In the genomic region with DNA sequence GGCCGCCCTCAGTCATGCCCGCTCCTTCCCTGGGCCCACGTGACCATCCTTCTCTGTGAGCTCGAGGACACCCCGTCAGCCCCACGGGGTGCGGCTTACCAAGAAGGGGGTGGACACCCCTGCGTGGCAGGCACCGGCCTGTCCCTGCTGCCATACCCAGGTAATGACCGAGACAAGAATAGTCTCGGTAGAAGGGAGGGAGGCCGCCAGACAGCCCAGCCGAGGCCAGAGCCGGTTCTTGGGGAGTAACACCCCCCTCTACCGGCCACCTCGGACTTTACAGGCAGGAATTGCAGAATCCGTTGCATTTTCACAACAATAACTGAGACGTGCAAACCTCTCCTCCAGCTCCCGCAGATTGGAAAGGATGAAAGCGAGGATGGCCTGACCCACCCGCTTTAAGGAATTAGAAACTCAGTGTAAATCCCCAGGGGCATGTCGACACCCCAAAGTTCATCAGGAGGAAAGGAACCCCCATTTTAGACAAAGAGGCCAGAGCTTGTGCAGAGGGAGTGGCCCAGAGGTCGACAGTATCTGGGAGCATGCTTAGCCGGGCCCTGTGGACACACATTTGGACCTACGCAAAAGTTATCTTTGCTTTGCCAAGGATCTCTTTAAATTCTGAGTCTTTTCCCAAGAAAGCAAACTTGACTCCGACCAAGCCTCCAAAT, we compare ENCODE assay signal across 8 cellular contexts.
A peak's percentile ranks its signal among the peaks of the same experiment; 100 is the strongest.
DNase-seq lines count a peak whose midpoint lies in the region; ATAC-seq lines count a peak whose summit lies in the region.

No MANE protein-coding gene starts in this region.

- DNase-seq in COLO668 (lab: John Stamatoyannopoulos, UW; ENCODE audit: unreplicated experiment) (peak; percentile 63), SK-N-DZ (ENCODE audit: low spot score) (peak; percentile 15), astrocyte of the hippocampus (ENCODE audit: low read depth, low spot score) (peak; percentile 78), inferior parietal cortex (ENCODE audit: extremely low spot score) (peak; percentile 26)
- DNase-seq in stimulated activated CD4-positive, alpha-beta T cell treated with anti-CD3 and anti-CD28 coated beads, Interleukin-2, amount 100 ng/mL, for 24 hours = peak; percentile 47 to 66

- ATAC-seq in HG03135 (IDR thresholded peaks at IDR 0.05; ENCODE audit: unreplicated experiment) (peak; percentile 52), GM19328 (IDR thresholded peaks at IDR 0.05; ENCODE audit: unreplicated experiment) (no peak), HG03095 (IDR thresholded peaks at IDR 0.05; ENCODE audit: unreplicated experiment) (no peak)

Comparison
In these comparisons a context has a peak if more than half of its experiments do, and no peak if none do; other contexts are left out.
1. DNase-seq: peak in every context shown above with its lines; median percentile 78 in astrocyte of the hippocampus; 63 in COLO668; 56 in stimulated activated CD4-positive, alpha-beta T cell treated with anti-CD3 and anti-CD28 coated beads, Interleukin-2, amount 100 ng/mL, for 24 hours; 26 in inferior parietal cortex; 15 in SK-N-DZ.